In the genomic region with DNA sequence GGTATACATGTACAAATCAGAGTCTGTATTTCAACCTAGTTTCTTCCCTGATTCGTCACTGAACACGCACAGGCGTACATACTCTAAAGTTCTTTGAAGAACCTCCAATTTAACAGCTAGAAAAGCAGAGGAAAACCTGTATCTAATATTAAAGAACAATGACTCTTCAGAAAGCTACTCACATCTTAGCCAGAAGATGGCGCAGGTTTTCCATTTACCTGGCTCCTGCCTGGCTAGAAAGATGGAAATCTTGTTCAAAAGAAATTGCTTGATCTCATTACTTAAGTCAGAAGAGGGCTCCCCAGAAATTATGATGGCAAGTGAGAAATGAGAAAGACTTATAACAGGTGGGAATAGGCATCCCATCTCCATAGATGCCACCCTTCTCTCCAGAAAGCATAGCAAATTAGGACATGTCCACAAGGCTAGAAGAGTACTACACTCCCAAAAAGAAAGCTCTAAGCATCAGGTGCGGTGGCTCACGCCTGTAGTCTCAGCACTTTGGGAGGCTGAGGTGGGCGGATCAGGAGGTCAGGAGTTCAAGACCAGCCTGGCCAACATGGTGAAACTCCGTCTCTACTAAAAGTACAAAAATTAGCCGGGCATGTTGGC, we compare ENCODE assay signal across 8 cellular contexts. TPM values are rescaled to one million over a fixed set of nuclear protein-coding genes. Genes with fewer than 3 reads are reported as not detected.
DNase-seq lines count a peak whose midpoint lies in the region; ATAC-seq, FAIRE-seq and TF ChIP-seq lines count a peak whose summit lies in the region.

No MANE protein-coding gene starts in this region.

- H3K4me3 ChIP-seq in AG09309 (ENCODE audit: control insufficient read depth, low read depth, low read length), result no peak overlapping the region

- POLR2A ChIA-PET in GM10248 (lab: Yijun Ruan, JAX), result no interaction called here
- POLR2A ChIA-PET in naive thymus-derived CD8-positive, alpha-beta T cell (lab: Charles Lee), result interaction anchor here (0.6 kb wide), 1 partner anchor 1474 kb away, joined by 3 read pairs; no protein-coding TSS in a partner anchor

- FAIRE-seq in endometrium (lab: Jason Lieb, UNC), result peak; percentile 48

- H3K27ac Mint-ChIP-seq in naive thymus-derived CD8-positive, alpha-beta T cell, result no peak overlapping the region

- peak; percentile 82 for TF ChIP-seq CTCF in AG09309 (IDR thresholded peaks at IDR 0.05; ENCODE audit: control insufficient read depth, insufficient read depth, low read depth, low read length, missing control alignments)
- peak; percentile 80 for TF ChIP-seq CTCF in GM10248 (IDR thresholded peaks at IDR 0.05; ENCODE audit: control extremely low read depth, extremely low read depth, low read depth, missing control alignments)

- H3K9me3 Mint-ChIP-seq in naive thymus-derived CD8-positive, alpha-beta T cell, result no peaks in the 10 kb centered on the region

- CTCF ChIA-PET in GM10248 (lab: Yijun Ruan, JAX), result interaction anchor here (0.7 to 4.9 kb wide), 29 partner anchors 9 to 573 kb away, joined by 3 to 74 read pairs (median 4); partner anchors contain the start of gene KANK4

- no peaks in the 10 kb centered on the region for H3K36me3 Mint-ChIP-seq in naive thymus-derived CD8-positive, alpha-beta T cell

- ATAC-seq in naive thymus-derived CD8-positive, alpha-beta T cell, result no peak
- ATAC-seq in GM18868 (IDR thresholded peaks at IDR 0.05; ENCODE audit: unreplicated experiment) (no peak), GM18502 (IDR thresholded peaks at IDR 0.05; ENCODE audit: poor library complexity, unreplicated experiment) (no peak)

- no peaks in the 10 kb centered on the region for H3K4me1 Mint-ChIP-seq in naive thymus-derived CD8-positive, alpha-beta T cell

- H3K27me3 Mint-ChIP-seq in naive thymus-derived CD8-positive, alpha-beta T cell, result peaks cover 2 to 18% (median 4%) of the 10 kb centered on the region in 5 donors

- H3K4me3 Mint-ChIP-seq in naive thymus-derived CD8-positive, alpha-beta T cell, result no peak overlapping the region

- DNase-seq in AG09309 (ENCODE audit: low read depth) (peak; percentile 10), GM10248 (ENCODE audit: extremely low spot score) (peak; percentile 55), NCI-H1417 (lab: John Stamatoyannopoulos, UW) (peak; percentile 55 to 80 (median 62)), T1000 (lab: John Stamatoyannopoulos, UW) (peak; percentile 29)
- DNase-seq in naive thymus-derived CD8-positive, alpha-beta T cell, result peak in 8 of 10 donors; percentile 4 to 68 (median 48)

RNA-seq across cellular contexts. Expression of gene L1TD1, which starts 19.0 kb away (rescaled TPM):
- not detected for total RNA-seq in naive thymus-derived CD8-positive, alpha-beta T cell
- not detected for polyA plus RNA-seq in naive thymus-derived CD8-positive, alpha-beta T cell

Comparison
In these comparisons a context has a peak if more than half of its experiments do, and no peak if none do; other contexts are left out.
1. DNase-seq: peak in every context shown above with its lines; median percentile 62 in NCI-H1417; 55 in GM10248; 48 in naive thymus-derived CD8-positive, alpha-beta T cell; 29 in T1000; 10 in AG09309.